ENCODE assay signal across 3 cellular contexts in the genomic region with DNA sequence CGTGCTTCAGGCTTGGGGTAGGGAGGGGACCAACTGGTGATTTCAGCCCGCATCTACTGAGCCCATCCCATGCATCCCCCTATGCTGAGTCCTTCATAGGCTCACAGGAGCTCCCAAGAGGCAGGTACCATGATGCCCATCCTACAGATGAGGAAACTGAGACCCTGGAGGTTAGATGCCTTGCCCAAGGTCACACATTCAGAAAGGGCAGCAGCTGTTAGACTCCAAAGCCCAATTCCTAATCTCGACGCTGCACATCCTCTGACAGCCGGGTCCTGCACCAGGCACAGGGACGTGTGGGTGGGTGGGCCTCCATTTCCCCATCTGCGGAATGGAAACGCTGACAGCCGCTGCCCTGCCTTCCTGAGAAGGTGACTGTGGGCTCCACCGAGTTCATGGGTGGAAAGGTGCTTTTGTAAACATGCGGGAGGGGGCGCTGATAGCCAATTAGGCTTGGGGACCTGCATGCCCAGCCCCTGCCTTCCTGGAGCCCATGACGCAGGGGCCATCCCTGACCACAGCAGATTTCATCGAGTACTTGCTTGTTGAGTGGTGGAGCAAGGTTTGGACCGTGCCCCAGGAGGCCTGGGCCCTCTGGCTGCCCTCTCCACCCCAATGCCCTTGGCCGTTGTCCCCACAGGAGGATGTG.
TF ChIP-seq lines count a peak whose summit lies in the region.

No MANE protein-coding gene starts in this region.

TF ChIP-seq in SK-N-SH, 30 proteins besides CTCF, POLR2A, EP300 and RAD21:
- TF ChIP-seq, protein P1, sequence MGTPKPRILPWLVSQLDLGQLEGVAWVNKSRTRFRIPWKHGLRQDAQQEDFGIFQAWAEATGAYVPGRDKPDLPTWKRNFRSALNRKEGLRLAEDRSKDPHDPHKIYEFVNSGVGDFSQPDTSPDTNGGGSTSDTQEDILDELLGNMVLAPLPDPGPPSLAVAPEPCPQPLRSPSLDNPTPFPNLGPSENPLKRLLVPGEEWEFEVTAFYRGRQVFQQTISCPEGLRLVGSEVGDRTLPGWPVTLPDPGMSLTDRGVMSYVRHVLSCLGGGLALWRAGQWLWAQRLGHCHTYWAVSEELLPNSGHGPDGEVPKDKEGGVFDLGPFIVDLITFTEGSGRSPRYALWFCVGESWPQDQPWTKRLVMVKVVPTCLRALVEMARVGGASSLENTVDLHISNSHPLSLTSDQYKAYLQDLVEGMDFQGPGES (IDR thresholded peaks at IDR 0.05; ENCODE audit: low read depth, low read length), result no peak
- TF ChIP-seq, protein P2, sequence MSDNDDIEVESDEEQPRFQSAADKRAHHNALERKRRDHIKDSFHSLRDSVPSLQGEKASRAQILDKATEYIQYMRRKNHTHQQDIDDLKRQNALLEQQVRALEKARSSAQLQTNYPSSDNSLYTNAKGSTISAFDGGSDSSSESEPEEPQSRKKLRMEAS (IDR thresholded peaks at IDR 0.05; ENCODE audit: low read depth), result no peak
- TF ChIP-seq POLR2AphosphoS5 (IDR thresholded peaks at IDR 0.05; ENCODE audit: low read depth, low read length) (no peak), YY1 (IDR thresholded peaks at IDR 0.05; ENCODE audit: low read depth) (no peak), FOSL2 (IDR thresholded peaks at IDR 0.05; ENCODE audit: borderline replicate concordance, low read depth) (no peak), TCF12 (IDR thresholded peaks at IDR 0.05) (no peak), RXRA (IDR thresholded peaks at IDR 0.05; ENCODE audit: borderline replicate concordance, low read depth) (no peak)
- TF ChIP-seq, protein P3, sequence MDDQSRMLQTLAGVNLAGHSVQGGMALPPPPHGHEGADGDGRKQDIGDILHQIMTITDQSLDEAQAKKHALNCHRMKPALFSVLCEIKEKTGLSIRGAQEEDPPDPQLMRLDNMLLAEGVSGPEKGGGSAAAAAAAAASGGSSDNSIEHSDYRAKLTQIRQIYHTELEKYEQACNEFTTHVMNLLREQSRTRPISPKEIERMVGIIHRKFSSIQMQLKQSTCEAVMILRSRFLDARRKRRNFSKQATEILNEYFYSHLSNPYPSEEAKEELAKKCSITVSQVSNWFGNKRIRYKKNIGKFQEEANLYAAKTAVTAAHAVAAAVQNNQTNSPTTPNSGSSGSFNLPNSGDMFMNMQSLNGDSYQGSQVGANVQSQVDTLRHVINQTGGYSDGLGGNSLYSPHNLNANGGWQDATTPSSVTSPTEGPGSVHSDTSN (IDR thresholded peaks at IDR 0.05), result no peak

TF ChIP-seq in SK-N-SH treated with all-trans-retinoic acid at 6 μM for 48 hours, 23 proteins besides CTCF, POLR2A, EP300 and RAD21:
- TF ChIP-seq CSDC2 (CRISPR knock-in tag; IDR thresholded peaks at IDR 0.05) (no peak), ZFP30 (CRISPR knock-in tag; IDR thresholded peaks at IDR 0.05) (no peak), SNAI2 (CRISPR knock-in tag; IDR thresholded peaks at IDR 0.05) (no peak), ZNF8 (CRISPR knock-in tag; IDR thresholded peaks at IDR 0.05) (no peak)
- TF ChIP-seq, protein P4, sequence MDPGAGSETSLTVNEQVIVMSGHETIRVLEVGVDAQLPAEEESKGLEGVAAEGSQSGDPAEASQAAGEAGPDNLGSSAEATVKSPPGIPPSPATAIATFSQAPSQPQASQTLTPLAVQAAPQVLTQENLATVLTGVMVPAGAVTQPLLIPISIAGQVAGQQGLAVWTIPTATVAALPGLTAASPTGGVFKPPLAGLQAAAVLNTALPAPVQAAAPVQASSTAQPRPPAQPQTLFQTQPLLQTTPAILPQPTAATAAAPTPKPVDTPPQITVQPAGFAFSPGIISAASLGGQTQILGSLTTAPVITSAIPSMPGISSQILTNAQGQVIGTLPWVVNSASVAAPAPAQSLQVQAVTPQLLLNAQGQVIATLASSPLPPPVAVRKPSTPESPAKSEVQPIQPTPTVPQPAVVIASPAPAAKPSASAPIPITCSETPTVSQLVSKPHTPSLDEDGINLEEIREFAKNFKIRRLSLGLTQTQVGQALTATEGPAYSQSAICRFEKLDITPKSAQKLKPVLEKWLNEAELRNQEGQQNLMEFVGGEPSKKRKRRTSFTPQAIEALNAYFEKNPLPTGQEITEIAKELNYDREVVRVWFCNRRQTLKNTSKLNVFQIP (CRISPR knock-in tag; IDR thresholded peaks at IDR 0.05; ENCODE audit: borderline replicate concordance, low read depth), result no peak
- TF ChIP-seq, protein P5, sequence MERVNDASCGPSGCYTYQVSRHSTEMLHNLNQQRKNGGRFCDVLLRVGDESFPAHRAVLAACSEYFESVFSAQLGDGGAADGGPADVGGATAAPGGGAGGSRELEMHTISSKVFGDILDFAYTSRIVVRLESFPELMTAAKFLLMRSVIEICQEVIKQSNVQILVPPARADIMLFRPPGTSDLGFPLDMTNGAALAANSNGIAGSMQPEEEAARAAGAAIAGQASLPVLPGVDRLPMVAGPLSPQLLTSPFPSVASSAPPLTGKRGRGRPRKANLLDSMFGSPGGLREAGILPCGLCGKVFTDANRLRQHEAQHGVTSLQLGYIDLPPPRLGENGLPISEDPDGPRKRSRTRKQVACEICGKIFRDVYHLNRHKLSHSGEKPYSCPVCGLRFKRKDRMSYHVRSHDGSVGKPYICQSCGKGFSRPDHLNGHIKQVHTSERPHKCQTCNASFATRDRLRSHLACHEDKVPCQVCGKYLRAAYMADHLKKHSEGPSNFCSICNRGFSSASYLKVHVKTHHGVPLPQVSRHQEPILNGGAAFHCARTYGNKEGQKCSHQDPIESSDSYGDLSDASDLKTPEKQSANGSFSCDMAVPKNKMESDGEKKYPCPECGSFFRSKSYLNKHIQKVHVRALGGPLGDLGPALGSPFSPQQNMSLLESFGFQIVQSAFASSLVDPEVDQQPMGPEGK (CRISPR knock-in tag; IDR thresholded peaks at IDR 0.05; ENCODE audit: borderline replicate concordance), result no peak

TF ChIP-seq in K562, 482 proteins besides CTCF, POLR2A, EP300 and RAD21 (continues in another document):
- TF ChIP-seq HOXB6 (CRISPR knock-in tag; IDR thresholded peaks at IDR 0.05; ENCODE audit: borderline replicate concordance) (no peak), CBX3 (IDR thresholded peaks at IDR 0.05; ENCODE audit: borderline replicate concordance in 1 of 2, low read length in 2 of 2) (peak in 1 of 2 experiments; percentile 53; a peak in 2 of 3 replicates), EWSR1 (IDR thresholded peaks at IDR 0.05; ENCODE audit: borderline replicate concordance, low read depth, partially characterized antibody) (no peak), RCOR1 (IDR thresholded peaks at IDR 0.05; ENCODE audit: borderline replicate concordance in 1 of 2, low read depth in 2 of 2, low read length in 2 of 2) (peak in 1 of 2 experiments; percentile 71; a peak in 2 of 4 replicates), COPS2 (conservative IDR thresholded peaks at IDR 0.05) (no peak), NFXL1 (CRISPR knock-in tag; IDR thresholded peaks at IDR 0.05) (no peak), CHD4 (IDR thresholded peaks at IDR 0.05; ENCODE audit: insufficient read depth, insufficient replicate concordance, low read depth, low read length, poor library complexity, severe bottlenecking) (peak; percentile 41), SAFB (IDR thresholded peaks at IDR 0.05; ENCODE audit: borderline replicate concordance, low read depth, low read length) (no peak), ETS2 (tag; IDR thresholded peaks at IDR 0.05; ENCODE audit: borderline replicate concordance, poor library complexity, severe bottlenecking) (no peak), PHF8 (IDR thresholded peaks at IDR 0.05; ENCODE audit: borderline replicate concordance, low read length) (no peak), EP400 (IDR thresholded peaks at IDR 0.05) (no peak), SMARCA5 (IDR thresholded peaks at IDR 0.05) (peak; percentile 86), CCNT2 (IDR thresholded peaks at IDR 0.05; ENCODE audit: borderline replicate concordance, extremely low read depth, insufficient read length, low read depth, low read length) (no peak), SP2 (IDR thresholded peaks at IDR 0.05; ENCODE audit: extremely low read depth, low read depth, low read length, poor library complexity, severe bottlenecking) (no peak), ZNF12 (CRISPR knock-in tag; IDR thresholded peaks at IDR 0.05) (no peak), KDM1A (IDR thresholded peaks at IDR 0.05) (no peak), CXXC5 (CRISPR knock-in tag; IDR thresholded peaks at IDR 0.05) (no peak), HDAC2 (IDR thresholded peaks at IDR 0.05) (peak; percentile 93; the same call in 1 of the 2 replicates), MCM2 (IDR thresholded peaks at IDR 0.05; ENCODE audit: low read depth) (no peak), TBL1XR1 (IDR thresholded peaks at IDR 0.05; ENCODE audit: low read length in 2 of 2) (peak in 1 of 2 experiments; percentile 14; a peak in 1 of 4 replicates), PTBP1 (IDR thresholded peaks at IDR 0.05; ENCODE audit: low read depth, low read length) (peak; percentile 90), RFX1 (IDR thresholded peaks at IDR 0.05) (no peak), PRPF4 (IDR thresholded peaks at IDR 0.05; ENCODE audit: insufficient read depth, low read depth, low read length, poor library complexity, severe bottlenecking) (no peak), CC2D1A (IDR thresholded peaks at IDR 0.05) (no peak), STAG1 (CRISPR knock-in tag; IDR thresholded peaks at IDR 0.05; ENCODE audit: borderline replicate concordance) (no peak), ASH1L (IDR thresholded peaks at IDR 0.05; ENCODE audit: borderline replicate concordance, low read depth, partially characterized antibody) (no peak), SIN3A (IDR thresholded peaks at IDR 0.05; ENCODE audit: borderline replicate concordance in 2 of 2, control insufficient read depth in 1 of 2, low read depth in 2 of 2, low read length in 2 of 2) (no peak), HMGN3 (IDR thresholded peaks at IDR 0.05; ENCODE audit: borderline replicate concordance, extremely low read depth, insufficient read length, low read depth, low read length) (no peak), ZNF77 (CRISPR knock-in tag; IDR thresholded peaks at IDR 0.05) (no peak), C11orf30 (IDR thresholded peaks at IDR 0.05; ENCODE audit: low read depth) (no peak), SIN3B (IDR thresholded peaks at IDR 0.05; ENCODE audit: low read depth) (no peak), PHB2 (IDR thresholded peaks at IDR 0.05; ENCODE audit: low read depth) (no peak), WHSC1 (IDR thresholded peaks at IDR 0.05; ENCODE audit: low read length) (peak; percentile 23)
- TF ChIP-seq, protein P6, sequence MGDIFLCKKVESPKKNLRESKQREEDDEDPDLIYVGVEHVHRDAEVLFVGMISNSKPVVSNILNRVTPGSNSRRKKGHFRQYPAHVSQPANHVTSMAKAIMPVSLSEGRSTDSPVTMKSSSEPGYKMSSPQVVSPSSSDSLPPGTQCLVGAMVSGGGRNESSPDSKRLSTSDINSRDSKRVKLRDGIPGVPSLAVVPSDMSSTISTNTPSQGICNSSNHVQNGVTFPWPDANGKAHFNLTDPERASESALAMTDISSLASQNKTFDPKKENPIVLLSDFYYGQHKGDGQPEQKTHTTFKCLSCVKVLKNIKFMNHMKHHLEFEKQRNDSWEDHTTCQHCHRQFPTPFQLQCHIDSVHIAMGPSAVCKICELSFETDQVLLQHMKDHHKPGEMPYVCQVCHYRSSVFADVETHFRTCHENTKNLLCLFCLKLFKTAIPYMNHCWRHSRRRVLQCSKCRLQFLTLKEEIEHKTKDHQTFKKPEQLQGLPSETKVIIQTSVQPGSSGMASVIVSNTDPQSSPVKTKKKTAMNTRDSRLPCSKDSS (IDR thresholded peaks at IDR 0.05; ENCODE audit: low read depth, partially characterized antibody), result no peak
- TF ChIP-seq, protein P7, sequence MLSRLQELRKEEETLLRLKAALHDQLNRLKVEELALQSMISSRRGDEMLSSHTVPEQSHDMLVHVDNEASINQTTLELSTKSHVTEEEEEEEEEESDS (CRISPR knock-in tag; IDR thresholded peaks at IDR 0.05), result no peak
- TF ChIP-seq, protein P8, sequence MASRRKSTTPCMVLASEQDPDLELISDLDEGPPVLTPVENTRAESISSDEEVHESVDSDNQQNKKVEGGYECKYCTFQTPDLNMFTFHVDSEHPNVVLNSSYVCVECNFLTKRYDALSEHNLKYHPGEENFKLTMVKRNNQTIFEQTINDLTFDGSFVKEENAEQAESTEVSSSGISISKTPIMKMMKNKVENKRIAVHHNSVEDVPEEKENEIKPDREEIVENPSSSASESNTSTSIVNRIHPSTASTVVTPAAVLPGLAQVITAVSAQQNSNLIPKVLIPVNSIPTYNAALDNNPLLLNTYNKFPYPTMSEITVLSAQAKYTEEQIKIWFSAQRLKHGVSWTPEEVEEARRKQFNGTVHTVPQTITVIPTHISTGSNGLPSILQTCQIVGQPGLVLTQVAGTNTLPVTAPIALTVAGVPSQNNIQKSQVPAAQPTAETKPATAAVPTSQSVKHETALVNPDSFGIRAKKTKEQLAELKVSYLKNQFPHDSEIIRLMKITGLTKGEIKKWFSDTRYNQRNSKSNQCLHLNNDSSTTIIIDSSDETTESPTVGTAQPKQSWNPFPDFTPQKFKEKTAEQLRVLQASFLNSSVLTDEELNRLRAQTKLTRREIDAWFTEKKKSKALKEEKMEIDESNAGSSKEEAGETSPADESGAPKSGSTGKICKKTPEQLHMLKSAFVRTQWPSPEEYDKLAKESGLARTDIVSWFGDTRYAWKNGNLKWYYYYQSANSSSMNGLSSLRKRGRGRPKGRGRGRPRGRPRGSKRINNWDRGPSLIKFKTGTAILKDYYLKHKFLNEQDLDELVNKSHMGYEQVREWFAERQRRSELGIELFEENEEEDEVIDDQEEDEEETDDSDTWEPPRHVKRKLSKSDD (conservative IDR thresholded peaks at IDR 0.05; ENCODE audit: low read length), result no peak
- TF ChIP-seq, protein P9, sequence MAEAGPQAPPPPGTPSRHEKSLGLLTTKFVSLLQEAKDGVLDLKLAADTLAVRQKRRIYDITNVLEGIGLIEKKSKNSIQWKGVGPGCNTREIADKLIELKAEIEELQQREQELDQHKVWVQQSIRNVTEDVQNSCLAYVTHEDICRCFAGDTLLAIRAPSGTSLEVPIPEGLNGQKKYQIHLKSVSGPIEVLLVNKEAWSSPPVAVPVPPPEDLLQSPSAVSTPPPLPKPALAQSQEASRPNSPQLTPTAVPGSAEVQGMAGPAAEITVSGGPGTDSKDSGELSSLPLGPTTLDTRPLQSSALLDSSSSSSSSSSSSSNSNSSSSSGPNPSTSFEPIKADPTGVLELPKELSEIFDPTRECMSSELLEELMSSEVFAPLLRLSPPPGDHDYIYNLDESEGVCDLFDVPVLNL (CRISPR knock-in tag; IDR thresholded peaks at IDR 0.05; ENCODE audit: low read depth), result no peak
- TF ChIP-seq, protein P10, sequence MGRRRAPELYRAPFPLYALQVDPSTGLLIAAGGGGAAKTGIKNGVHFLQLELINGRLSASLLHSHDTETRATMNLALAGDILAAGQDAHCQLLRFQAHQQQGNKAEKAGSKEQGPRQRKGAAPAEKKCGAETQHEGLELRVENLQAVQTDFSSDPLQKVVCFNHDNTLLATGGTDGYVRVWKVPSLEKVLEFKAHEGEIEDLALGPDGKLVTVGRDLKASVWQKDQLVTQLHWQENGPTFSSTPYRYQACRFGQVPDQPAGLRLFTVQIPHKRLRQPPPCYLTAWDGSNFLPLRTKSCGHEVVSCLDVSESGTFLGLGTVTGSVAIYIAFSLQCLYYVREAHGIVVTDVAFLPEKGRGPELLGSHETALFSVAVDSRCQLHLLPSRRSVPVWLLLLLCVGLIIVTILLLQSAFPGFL (CRISPR knock-in tag; IDR thresholded peaks at IDR 0.05), result no peak
